ENCODE assay signal across 1 cellular context in the genomic region with DNA sequence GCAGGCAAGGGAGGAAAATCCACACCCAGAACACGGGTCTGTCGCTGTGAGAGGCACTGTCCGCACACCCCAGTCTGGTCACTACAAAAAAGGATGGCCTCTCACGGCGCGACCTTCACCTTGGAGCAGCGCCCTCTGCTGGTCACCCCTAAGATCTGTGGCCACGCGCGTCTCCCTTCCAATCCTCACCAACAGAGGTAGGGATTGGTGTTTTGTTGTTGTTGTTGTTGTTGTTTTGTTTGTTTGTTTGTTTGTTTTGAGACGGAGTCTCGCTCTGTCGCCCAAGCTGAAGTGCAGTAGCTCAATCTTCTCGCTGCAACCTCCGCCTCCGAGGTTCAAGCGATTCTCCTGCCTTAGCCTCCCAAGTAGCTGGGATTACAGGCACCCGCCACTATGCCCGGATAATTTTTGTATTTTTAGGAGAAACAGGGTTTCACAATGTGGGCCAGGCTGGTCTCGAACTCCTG.
TF ChIP-seq lines count a peak whose summit lies in the region.

No MANE protein-coding gene starts in this region.

TF ChIP-seq in H1, 55 proteins besides CTCF, POLR2A, EP300 and RAD21 (continued from another document):
- TF ChIP-seq RNF2 (IDR thresholded peaks at IDR 0.05; ENCODE audit: borderline replicate concordance, low read depth, low read length, missing control alignments, poor library complexity, severe bottlenecking) (no peak), FOSL1 (IDR thresholded peaks at IDR 0.05; ENCODE audit: insufficient read depth, low read depth, low read length) (no peak), POLR2AphosphoS5 (IDR thresholded peaks at IDR 0.05; ENCODE audit: low read depth, low read length) (no peak)
